Comparison of ENCODE assay signal across 17 cellular contexts in genomic region chr14:24330973-24331674, GRCh38. TPM values are rescaled to one million over a fixed set of nuclear protein-coding genes. Genes with fewer than 3 reads are reported as not detected.
"Had no signal": no experiment of that assay in that cellular context is flagged by ENCODE, and none has a peak within 500 bp of the region (broad histone marks: within the 10 kb centered on the region; RNA-seq: fewer than 3 reads in every experiment).

No MANE protein-coding gene starts in this region.

- H3K27me3 ChIP-seq: ovary, right lobe of liver had no signal

- H3K4me3 ChIP-seq: cardiac muscle cell, left lung, ovary, right lobe of liver, tibial artery had no signal

- H3K27ac ChIP-seq: cardiac muscle cell, left lung, ovary, right lobe of liver, tibial artery, VCaP had no signal

- DNase-seq: activated CD4-positive, alpha-beta T cell treated with anti-CD3 and anti-CD28 coated beads for 1 hour; amygdala; erythroblast; foreskin melanocyte; head of caudate nucleus; midbrain; ovary; small intestine; stimulated activated naive CD4-positive, alpha-beta T cell; T-helper 2 cell; tibial artery had no signal

- H3K9me3 ChIP-seq: left lung, ovary, right lobe of liver, tibial artery had no signal

- H3K36me3 ChIP-seq: cardiac muscle cell, ovary, right lobe of liver, tibial artery had no signal

- H3K9me3 Mint-ChIP-seq: neural crest cell had no signal

- H3K27ac Mint-ChIP-seq: activated naive CD8-positive, alpha-beta T cell had no signal

- ATAC-seq: left lung had no signal

- H3K4me3 Mint-ChIP-seq: neural crest cell had no signal

RNA-seq across cellular contexts. Expression of gene RIPK3, which starts 8.7 kb away (rescaled TPM):
- total RNA-seq: neural crest cell had no signal

RNA-seq across cellular contexts. Expression of gene CIDEB, which starts 23.3 kb away (rescaled TPM):
- total RNA-seq: cardiac muscle cell, neural crest cell had no signal
